ENCODE assay signal across 18 cellular contexts in the genomic region with DNA sequence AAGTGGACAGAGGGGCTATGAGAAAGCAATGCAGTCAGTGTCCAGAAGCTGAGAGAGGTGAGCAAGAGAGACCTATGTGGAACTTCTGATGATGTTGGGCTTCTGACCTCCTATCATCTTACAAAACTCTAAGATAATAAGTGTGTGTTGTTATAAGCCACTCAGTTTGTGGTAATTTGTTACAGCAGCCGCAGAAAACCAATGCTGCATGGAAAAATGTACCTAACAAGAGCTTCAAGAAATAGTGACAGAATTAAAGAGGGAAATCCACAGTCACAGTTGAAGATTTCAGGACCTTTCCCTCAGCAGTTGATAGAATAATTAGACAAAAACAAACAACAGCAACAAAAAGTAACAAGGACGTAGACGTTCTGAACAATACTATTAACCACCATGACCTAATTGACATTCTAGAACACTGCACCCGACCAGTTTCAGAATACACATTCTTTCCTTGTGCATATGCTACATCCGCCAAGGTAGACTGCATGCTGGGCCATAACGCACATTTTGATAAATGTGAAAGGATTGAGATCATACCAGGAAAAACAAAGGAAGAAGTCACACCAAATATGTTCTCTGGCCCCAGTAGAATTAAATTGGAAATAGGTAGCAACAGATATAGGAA. TPM values are rescaled to one million over a fixed set of nuclear protein-coding genes. Genes with fewer than 3 reads are reported as not detected.
DNase-seq lines count a peak whose midpoint lies in the region; ATAC-seq, FAIRE-seq and TF ChIP-seq lines count a peak whose summit lies in the region.
"Had no signal": no experiment of that assay in that cellular context is flagged by ENCODE, and none has a peak within 500 bp of the region (broad histone marks: within the 10 kb centered on the region; RNA-seq: fewer than 3 reads in every experiment).

No MANE protein-coding gene starts in this region.

- H3K4me1 ChIP-seq in Panc1 (ENCODE audit: control insufficient read depth, insufficient read depth, low read length) (no peaks in the 10 kb centered on the region), small intestine (ENCODE audit: control insufficient read depth in 2 of 2, insufficient read depth in 1 of 2, low read depth in 1 of 2, low read length in 1 of 2) (peaks cover 2 to 8% of the 10 kb centered on the region in 2 donors)
- H3K4me1 ChIP-seq: body of pancreas had no signal

- H3K27me3 Mint-ChIP-seq in activated CD4-positive, alpha-beta T cell treated with anti-CD3 and anti-CD28 coated beads for 36 hours: no peaks in the 10 kb centered on the region
- H3K27me3 Mint-ChIP-seq in activated naive CD8-positive, alpha-beta T cell: no peaks in the 10 kb centered on the region

- no peak for TF ChIP-seq CTCF in Panc1 (IDR thresholded peaks at IDR 0.05)

- H3K27me3 ChIP-seq in Panc1 (ENCODE audit: control insufficient read depth, insufficient read depth, low read length): no peaks in the 10 kb centered on the region
- no peaks in the 10 kb centered on the region for H3K27me3 ChIP-seq in small intestine (ENCODE audit: control insufficient read depth in 2 of 2, insufficient read depth in 2 of 2, low read length in 2 of 2)
- H3K27me3 ChIP-seq: body of pancreas, heart right ventricle had no signal

- H3K36me3 ChIP-seq in Panc1 (ENCODE audit: control insufficient read depth, insufficient read depth, low read length) (no peaks in the 10 kb centered on the region), small intestine (ENCODE audit: control insufficient read depth in 2 of 2, insufficient read depth in 2 of 2, low read length in 2 of 2) (no peaks in the 10 kb centered on the region)
- H3K36me3 ChIP-seq: heart right ventricle, WERI-Rb-1 had no signal

- in situ Hi-C loops in Panc1 (cut with HindIII; ENCODE audit: low pct_unique_long_range_greater_than_20kb, low sequenced_read_pairs): no loop called here

- H3K27ac Mint-ChIP-seq in activated CD4-positive, alpha-beta T cell treated with anti-CD3 and anti-CD28 coated beads for 36 hours: peak overlapping the region; percentile 99
- H3K27ac Mint-ChIP-seq in activated naive CD8-positive, alpha-beta T cell: peak overlapping the region; percentile 100

- intact Hi-C loops in activated CD4-positive, alpha-beta T cell treated with anti-CD3 and anti-CD28 coated beads for 36 hours (cut with DNase I, micrococcal nuclease): loop anchor here (10.0 kb wide), 3 partner anchors 579 to 1899 kb away; a partner anchor contains a TSS
- intact Hi-C loops in Panc1 (cut with micrococcal nuclease; ENCODE audit: unreplicated experiment): no loop called here

- WGBS in small intestine, 3 donors: 64 to 81% (median 74%) methylated on average over 6 of the region's 6 CpGs

- TSS peak; percentile 48 for BruUV-seq in Panc1 (replicated peaks; lab: Mats Ljungman, UMichigan)

- H3K36me3 Mint-ChIP-seq in activated CD4-positive, alpha-beta T cell treated with anti-CD3 and anti-CD28 coated beads for 36 hours (ENCODE audit: low read depth): peaks cover 30% of the 10 kb centered on the region
- peaks cover 2% of the 10 kb centered on the region for H3K36me3 Mint-ChIP-seq in activated naive CD8-positive, alpha-beta T cell

- DNase-seq in activated CD4-positive, alpha-beta T cell treated with anti-CD3 and anti-CD28 coated beads for 36 hours: peak; percentile 62
- DNase-seq in activated CD4-positive, alpha-beta T cell treated with anti-CD3 and anti-CD28 coated beads, Interleukin-2, amount 50 U/mL, for 1 hour: no peak
- DNase-seq in Panc1 (ENCODE audit: low read depth, low spot score) (no peak), small intestine (peak; percentile 47), AG08395 (ENCODE audit: low spot score) (no peak)
- DNase-seq in NK-92 treated with Interleukin-12 subunit alpha and Interleukin-12 subunit beta, amount 100 ng/mL, for 24 hours (lab: John Stamatoyannopoulos, UW): no peak
- DNase-seq: body of pancreas, heart right ventricle, kidney, NCI-H1694 treated with DMSO at 0.1 percent for 48 hours, NCI-H524, PC-9, posterior cingulate gyrus, WERI-Rb-1 had no signal

- H3K27ac ChIP-seq in Panc1 (ENCODE audit: low read length) (no peak overlapping the region), small intestine (ENCODE audit: low read depth in 1 of 2, low read length in 1 of 2) (peak overlapping the region; percentile 68 to 89)
- H3K27ac ChIP-seq: 22Rv1, body of pancreas, PC-9, WERI-Rb-1 had no signal

- no peak overlapping the region for H3K4me3 ChIP-seq in Panc1 (ENCODE audit: low read depth in 2 of 2, low read length in 2 of 2)
- H3K4me3 ChIP-seq in small intestine (ENCODE audit: low read depth in 1 of 2, low read length in 2 of 2): no peak overlapping the region
- H3K4me3 ChIP-seq: body of pancreas, heart right ventricle, PC-9 had no signal

- H3K9me3 ChIP-seq in Panc1 (ENCODE audit: control insufficient read depth, insufficient read depth, low read depth, low read length): no peaks in the 10 kb centered on the region
- no peaks in the 10 kb centered on the region for H3K9me3 ChIP-seq in small intestine (ENCODE audit: control insufficient read depth, low read depth)
- H3K9me3 ChIP-seq: body of pancreas, heart right ventricle had no signal

- H3K4me3 Mint-ChIP-seq in activated CD4-positive, alpha-beta T cell treated with anti-CD3 and anti-CD28 coated beads for 36 hours: peak overlapping the region; percentile 65
- peak overlapping the region; percentile 61 for H3K4me3 Mint-ChIP-seq in activated naive CD8-positive, alpha-beta T cell

- POLR2A ChIA-PET in activated CD4-positive, alpha-beta T cell treated with anti-CD3 and anti-CD28 coated beads for 36 hours (lab: Charles Lee): interaction anchor here (1.0 kb wide), 1 partner anchor 15 kb away, joined by 4 read pairs; no protein-coding TSS in a partner anchor
- POLR2A ChIA-PET in Panc1 (lab: Charles Lee): no interaction called here

- no peak for FAIRE-seq in small intestine (lab: Jason Lieb, UNC)
- FAIRE-seq: kidney had no signal

- peak; percentile 5 for ATAC-seq in activated CD4-positive, alpha-beta T cell treated with anti-CD3 and anti-CD28 coated beads for 36 hours
- ATAC-seq in Panc1: no peak
- no peak for ATAC-seq in GM18517 (IDR thresholded peaks at IDR 0.05; ENCODE audit: unreplicated experiment)
- ATAC-seq: body of pancreas, heart right ventricle had no signal

- CTCF ChIA-PET in activated CD4-positive, alpha-beta T cell treated with anti-CD3 and anti-CD28 coated beads for 36 hours (lab: Charles Lee): interaction anchor here (0.6 to 17.2 kb wide), 6 partner anchors 9 to 44 kb away, joined by 3 to 231 read pairs (median 4); no protein-coding TSS in a partner anchor
- CTCF ChIA-PET in Panc1 (lab: Charles Lee): no interaction called here

- H3K9me3 Mint-ChIP-seq in activated CD4-positive, alpha-beta T cell treated with anti-CD3 and anti-CD28 coated beads for 36 hours (ENCODE audit: low read depth): no peaks in the 10 kb centered on the region
- H3K9me3 Mint-ChIP-seq in activated naive CD8-positive, alpha-beta T cell (ENCODE audit: low read depth): no peaks in the 10 kb centered on the region
- H3K9me3 Mint-ChIP-seq: CD14-positive monocyte had no signal

- H3K4me1 Mint-ChIP-seq in activated CD4-positive, alpha-beta T cell treated with anti-CD3 and anti-CD28 coated beads for 36 hours: peaks cover 76% of the 10 kb centered on the region
- peaks cover 91% of the 10 kb centered on the region for H3K4me1 Mint-ChIP-seq in activated naive CD8-positive, alpha-beta T cell (ENCODE audit: low read depth)

RNA-seq across cellular contexts. Expression of a gene that starts 1.8 kb away (rescaled TPM):
- total RNA-seq in activated CD4-positive, alpha-beta T cell treated with anti-CD3 and anti-CD28 coated beads for 36 hours: 100 to 1,000 TPM; 249 to 378 TPM
- total RNA-seq in Panc1 (2021; ENCODE audit: unreplicated experiment): 38.3 TPM
- 50.1 TPM for polyA plus RNA-seq in Panc1 (2012; ENCODE audit: insufficient read length)
- polyA plus RNA-seq in small intestine: 10 to 100 TPM; 21.0 to 35.2 (median 28.4) TPM

Comparison
In these comparisons a context has a peak if more than half of its experiments do, and no peak if none do; other contexts are left out.
1. DNase-seq: peak in activated CD4-positive, alpha-beta T cell treated with anti-CD3 and anti-CD28 coated beads for 36 hours (single experiment) and small intestine (single experiment); none in activated CD4-positive, alpha-beta T cell treated with anti-CD3 and anti-CD28 coated beads, Interleukin-2, amount 50 U/mL, for 1 hour (single experiment), Panc1 (single experiment), AG08395 (single experiment) and NK-92 treated with Interleukin-12 subunit alpha and Interleukin-12 subunit beta, amount 100 ng/mL, for 24 hours (single experiment).